Comparison of ENCODE assay signal across 9 cellular contexts in genomic region chr11:45857834-45858492, GRCh38. TPM values are rescaled to one million over a fixed set of nuclear protein-coding genes. Genes with fewer than 3 reads are reported as not detected.
DNase-seq lines count a peak whose midpoint lies in the region; ATAC-seq and TF ChIP-seq lines count a peak whose summit lies in the region.
"Had no signal": no experiment of that assay in that cellular context is flagged by ENCODE, and none has a peak within 500 bp of the region (broad histone marks: within the 10 kb centered on the region; RNA-seq: fewer than 3 reads in every experiment).

No MANE protein-coding gene starts in this region.

- WGBS in neuronal stem cell (ENCODE audit: extremely low coverage in 2 of 2, insufficient read length in 2 of 2, insufficient replicate concordance in 1 of 2), 2 donors = no CpG with 5 or more reads among the region's 4 CpGs

- H3K36me3 ChIP-seq in BJ (ENCODE audit: control insufficient read depth, insufficient read depth, low read length) = peaks cover 11% of the 10 kb centered on the region
- peaks cover 11 to 70% of the 10 kb centered on the region in 2 donors for H3K36me3 ChIP-seq in neuronal stem cell (replicated peaks in 1 of 2; ENCODE audit: control insufficient read depth in 2 of 2, insufficient read depth in 2 of 2, low read length in 2 of 2)
- H3K36me3 ChIP-seq in Caco-2 (ENCODE audit: control insufficient read depth, insufficient read depth, low read length) = peaks cover 13% of the 10 kb centered on the region

- no peaks in the 10 kb centered on the region for H3K9me3 ChIP-seq in neuronal stem cell (replicated peaks in 1 of 2; ENCODE audit: control insufficient read depth in 2 of 2, insufficient read depth in 1 of 2, low read depth in 1 of 2, low read length in 2 of 2)
- no peaks in the 10 kb centered on the region for H3K9me3 ChIP-seq in Caco-2

- no peak overlapping the region for H3K18ac ChIP-seq in neuronal stem cell (ENCODE audit: low read length)

- peaks cover 33% of the 10 kb centered on the region for H3K36me3 Mint-ChIP-seq in Caco-2 (ENCODE audit: insufficient read depth, unreplicated experiment)

- no peaks in the 10 kb centered on the region for H3K27me3 Mint-ChIP-seq in Caco-2 (ENCODE audit: insufficient read depth, unreplicated experiment)

- intact Hi-C loops in Caco-2 (cut with micrococcal nuclease; ENCODE audit: unreplicated experiment) = no loop called here

- peak overlapping the region; percentile 69 for H2BK5ac ChIP-seq in neuronal stem cell (ENCODE audit: low read length)

- CTCF ChIA-PET in BJ (lab: Yijun Ruan, JAX) = interaction anchor here (0.7 to 10.6 kb wide), 6 partner anchors 13 to 420 kb away, joined by 3 to 88 read pairs (median 4); no protein-coding TSS in a partner anchor
- CTCF ChIA-PET in Caco-2 (lab: Charles Lee) = interaction anchor here (1.0 kb wide), 1 partner anchor 86 kb away, joined by 3 read pairs; no protein-coding TSS in a partner anchor

- no peak overlapping the region for H2BK120ac ChIP-seq in neuronal stem cell (ENCODE audit: low read depth, low read length)

- H2AFZ ChIP-seq in neuronal stem cell (ENCODE audit: low read length) = no peak overlapping the region

- H3K27ac Mint-ChIP-seq in Caco-2 (ENCODE audit: unreplicated experiment) = no peak overlapping the region

- H3K9ac ChIP-seq in neuronal stem cell (ENCODE audit: low read depth, low read length, poor library complexity) = no peak overlapping the region

- H2AK5ac ChIP-seq in neuronal stem cell (ENCODE audit: low read depth, low read length) = no peak overlapping the region

- BruUV-seq in Caco-2 (replicated peaks; lab: Mats Ljungman, UMichigan) = no TSS peak

- H3K4ac ChIP-seq in neuronal stem cell (ENCODE audit: low read length) = no peak overlapping the region

- no peak overlapping the region for H4K8ac ChIP-seq in neuronal stem cell (ENCODE audit: low read depth, low read length)

- H3K4me3 Mint-ChIP-seq in Caco-2 (ENCODE audit: unreplicated experiment) = no peak overlapping the region

- H3K27me3 ChIP-seq in BJ (ENCODE audit: control insufficient read depth, insufficient read depth, low read length) (no peaks in the 10 kb centered on the region), neuronal stem cell (ENCODE audit: control insufficient read depth in 3 of 3, insufficient read depth in 3 of 3, low read depth in 1 of 3, low read length in 3 of 3) (no peaks in the 10 kb centered on the region), Caco-2 (replicated peaks; ENCODE audit: control insufficient read depth, insufficient read depth, low read length) (no peaks in the 10 kb centered on the region)

- no peaks in the 10 kb centered on the region for H3K4me1 Mint-ChIP-seq in Caco-2 (ENCODE audit: low read depth, unreplicated experiment)

- no peak overlapping the region for H3K4me2 ChIP-seq in neuronal stem cell (ENCODE audit: insufficient read depth, low read length, poor library complexity, severe bottlenecking)

- H3K9me3 Mint-ChIP-seq in Caco-2 (ENCODE audit: unreplicated experiment) = no peaks in the 10 kb centered on the region

- no peak overlapping the region for H3K27ac ChIP-seq in neuronal stem cell (replicated peaks; ENCODE audit: low read length)

- H3K4me3 ChIP-seq in BJ (ENCODE audit: low read depth, low read length) = no peak overlapping the region
- H3K4me3 ChIP-seq in neuronal stem cell (ENCODE audit: low read length in 2 of 2) = no peak overlapping the region
- no peak overlapping the region for H3K4me3 ChIP-seq in Caco-2 (ENCODE audit: low read depth, low read length)
- H3K4me3 ChIP-seq: GM12878 had no signal

- no peak overlapping the region for H2BK15ac ChIP-seq in neuronal stem cell (ENCODE audit: low read length)

- no peaks in the 10 kb centered on the region for H3K79me1 ChIP-seq in neuronal stem cell (ENCODE audit: low read depth, low read length)

- H3K23ac ChIP-seq in neuronal stem cell (ENCODE audit: low read depth, low read length, poor library complexity) = no peak overlapping the region

- TF ChIP-seq CTCF in BJ (IDR thresholded peaks at IDR 0.05; ENCODE audit: insufficient read depth, low read depth, low read length) (no peak), Caco-2 (IDR thresholded peaks at IDR 0.05; ENCODE audit: insufficient read depth in 1 of 2, low read depth in 1 of 2, low read length in 1 of 2, severe bottlenecking in 1 of 2, unreplicated experiment in 1 of 2) (no peak)

- ATAC-seq in esophagus mucosa = peak; percentile 22
- ATAC-seq in HG03108 (IDR thresholded peaks at IDR 0.05; ENCODE audit: unreplicated experiment) = no peak
- ATAC-seq: GM12878 had no signal

- DNase-seq in BJ (ENCODE audit: low read depth) = peak; percentile 94
- DNase-seq in NOMO-1 (lab: John Stamatoyannopoulos, UW; ENCODE audit: unreplicated experiment in 2 of 2) = peak; percentile 74 to 95
- no peak for DNase-seq in neuronal stem cell (ENCODE audit: low spot score)
- DNase-seq in cortex of kidney (lab: John Stamatoyannopoulos, UW) = no peak
- no peak for DNase-seq in Caco-2
- no peak for DNase-seq in stimulated activated naive CD4-positive, alpha-beta T cell treated with Interleukin-2 at 50 U/mL for 16 hours (lab: John Stamatoyannopoulos, UW)

- no peak overlapping the region for H4K91ac ChIP-seq in neuronal stem cell (ENCODE audit: low read depth, low read length, poor library complexity)

- H2BK12ac ChIP-seq in neuronal stem cell (ENCODE audit: low read length) = no peak overlapping the region

- POLR2A ChIA-PET in BJ (lab: Charles Lee) = interaction anchor here (1.3 kb wide), 1 partner anchor 11 kb away, joined by 4 read pairs; no protein-coding TSS in a partner anchor
- POLR2A ChIA-PET in Caco-2 (lab: Charles Lee) = no interaction called here

- peaks cover 0 to 7% of the 10 kb centered on the region in 2 donors for H3K4me1 ChIP-seq in neuronal stem cell (ENCODE audit: control insufficient read depth in 2 of 2, insufficient read depth in 1 of 2, low read depth in 1 of 2, low read length in 2 of 2)
- no peaks in the 10 kb centered on the region for H3K4me1 ChIP-seq in Caco-2

- H3K14ac ChIP-seq in neuronal stem cell (ENCODE audit: low read length) = no peak overlapping the region

RNA-seq across cellular contexts. Expression of gene CRY2, which starts 10.7 kb away (rescaled TPM):
- 12.1 and 16.7 TPM in 2 replicates for polyA plus RNA-seq in BJ (2011; rRNA removed)
- polyA minus RNA-seq in BJ (2011; rRNA and poly(A)+ RNA removed) = 24.4 and 29.9 TPM in 2 replicates
- total RNA-seq in esophagus mucosa (6.6 TPM), Caco-2 (2022) (28.5 and 31.6 TPM in 2 replicates)
- 7.4 TPM for polyA plus RNA-seq in neuronal stem cell (2013, experiment 1 of 2)
- polyA plus RNA-seq in neuronal stem cell (2013, experiment 2 of 2) = 7.4 TPM

RNA-seq across cellular contexts. Expression of gene MAPK8IP1, which starts 27.5 kb away (rescaled TPM):
- polyA plus RNA-seq in BJ (2011; rRNA removed) = 5.6 and 8.7 TPM in 2 replicates
- polyA minus RNA-seq in BJ (2011; rRNA and poly(A)+ RNA removed) = 7.8 and 11.2 TPM in 2 replicates
- total RNA-seq in esophagus mucosa (1.1 TPM), Caco-2 (2022) (8.2 and 8.5 TPM in 2 replicates)
- 13.4 TPM for polyA plus RNA-seq in neuronal stem cell (2013, experiment 1 of 2)
- polyA plus RNA-seq in neuronal stem cell (2013, experiment 2 of 2) = 11.6 TPM

RNA-seq across cellular contexts. Expression of gene FREY1, which starts 49.1 kb away (rescaled TPM):
- polyA plus RNA-seq in BJ (2011; rRNA removed) = 0.22 and 0.33 TPM in 2 replicates
- 1.1 and 2.1 TPM in 2 replicates for polyA minus RNA-seq in BJ (2011; rRNA and poly(A)+ RNA removed)
- 0.56 TPM for total RNA-seq in esophagus mucosa
- polyA plus RNA-seq in neuronal stem cell (2013, experiment 1 of 2) = 0.95 TPM
- polyA plus RNA-seq in neuronal stem cell (2013, experiment 2 of 2) = 0.93 TPM
- 1.2 and 1.3 TPM in 2 replicates for total RNA-seq in Caco-2 (2022)

RNA-seq across cellular contexts. Expression of gene SLC35C1, which starts 53.0 kb away (rescaled TPM):
- polyA plus RNA-seq in BJ (2011; rRNA removed) = 7.0 and 14.6 TPM in 2 replicates
- 14.4 and 15.3 TPM in 2 replicates for polyA minus RNA-seq in BJ (2011; rRNA and poly(A)+ RNA removed)
- total RNA-seq in esophagus mucosa (22.8 TPM), Caco-2 (2022) (14.0 and 15.1 TPM in 2 replicates)
- 6.9 TPM for polyA plus RNA-seq in neuronal stem cell (2013, experiment 1 of 2)
- polyA plus RNA-seq in neuronal stem cell (2013, experiment 2 of 2) = 7.0 TPM

RNA-seq across cellular contexts. Expression of gene PEX16, which starts 59.7 kb away (rescaled TPM):
- polyA plus RNA-seq in BJ (2011; rRNA removed) = 24.7 and 37.4 TPM in 2 replicates
- 12.1 and 17.2 TPM in 2 replicates for polyA minus RNA-seq in BJ (2011; rRNA and poly(A)+ RNA removed)
- total RNA-seq in esophagus mucosa (22.6 TPM), Caco-2 (2022) (41.4 and 45.8 TPM in 2 replicates)
- polyA plus RNA-seq in neuronal stem cell (2013, experiment 1 of 2) = 23.1 TPM
- 19.6 TPM for polyA plus RNA-seq in neuronal stem cell (2013, experiment 2 of 2)

Comparison
In these comparisons a context has a peak if more than half of its experiments do, and no peak if none do; other contexts are left out.
1. DNase-seq: peak in BJ (single experiment) and NOMO-1 (2 of 2); none in neuronal stem cell (single experiment), cortex of kidney (single experiment), Caco-2 (0 of 2) and stimulated activated naive CD4-positive, alpha-beta T cell treated with Interleukin-2 at 50 U/mL for 16 hours (single experiment).